In genomic region chr2:179594268-179595112, GRCh38 we compare ENCODE assay signal across 1 cellular context.
TF ChIP-seq lines count a peak whose summit lies in the region.

No MANE protein-coding gene starts in this region.

TF ChIP-seq in IMR-90, 13 proteins besides CTCF, POLR2A, EP300 and RAD21 (continued from another document):
- TF ChIP-seq ELK1 (IDR thresholded peaks at IDR 0.05; ENCODE audit: borderline replicate concordance, low read depth, low read length): no peak
- TF ChIP-seq RCOR1 (IDR thresholded peaks at IDR 0.05; ENCODE audit: insufficient replicate concordance, low read length): no peak
- no peak for TF ChIP-seq CHD1 (IDR thresholded peaks at IDR 0.05; ENCODE audit: low read depth, low read length)
- TF ChIP-seq NFE2L2 (IDR thresholded peaks at IDR 0.05; ENCODE audit: low read depth, low read length): no peak
- no peak for TF ChIP-seq CEBPB (IDR thresholded peaks at IDR 0.05; ENCODE audit: low read depth, low read length)
